29 cellular contexts compared by ENCODE assay signal in genomic region chrX:117147249-117147648, GRCh38.
"Had no signal": no experiment of that assay in that cellular context is flagged by ENCODE, and none has a peak within 500 bp of the region (broad histone marks: within the 10 kb centered on the region; RNA-seq: fewer than 3 reads in every experiment).

No MANE protein-coding gene starts in this region.

- DNase-seq: colonic mucosa; cortex of kidney; dermis blood vessel endothelial cell; dorsolateral prefrontal cortex; effector CD4-positive, alpha-beta T cell; effector CD8-positive, alpha-beta T cell; effector memory CD4-positive, alpha-beta T cell; effector memory CD8-positive, alpha-beta T cell; endodermal cell; erythroblast; esophagus squamous epithelium; foreskin fibroblast; foreskin keratinocyte; foreskin melanocyte; gastrocnemius medialis; glutamatergic neuron; head of caudate nucleus; heart left ventricle; heart right ventricle had no signal

- H3K4me1 Mint-ChIP-seq: endodermal cell had no signal

- H3K27ac Mint-ChIP-seq: dendritic cell treated with granulocyte-macrophage colony-stimulating factor and Interleukin-4, amounts not matched to agents 40 ng/mL and 50 ng/mL, for 4 days; effector memory CD8-positive, alpha-beta T cell; endodermal cell had no signal

- H3K4me3 Mint-ChIP-seq: dendritic cell treated with granulocyte-macrophage colony-stimulating factor and Interleukin-4, amounts not matched to agents 40 ng/mL and 50 ng/mL, for 4 days; effector memory CD8-positive, alpha-beta T cell; endodermal cell had no signal

- H3K27me3 ChIP-seq: colonic mucosa, esophagus muscularis mucosa, esophagus squamous epithelium, foreskin keratinocyte, gastrocnemius medialis, gastroesophageal sphincter, heart left ventricle, heart right ventricle had no signal

- H3K36me3 ChIP-seq: colonic mucosa, esophagus muscularis mucosa, esophagus squamous epithelium, gastrocnemius medialis, gastroesophageal sphincter, heart left ventricle, heart right ventricle had no signal

- H3K4me3 ChIP-seq: colonic mucosa, coronary artery, dorsolateral prefrontal cortex, esophagus muscularis mucosa, esophagus squamous epithelium, gastrocnemius medialis, gastroesophageal sphincter, heart left ventricle, heart right ventricle had no signal

- H3K27me3 Mint-ChIP-seq: dendritic cell treated with granulocyte-macrophage colony-stimulating factor and Interleukin-4, amounts not matched to agents 40 ng/mL and 50 ng/mL, for 4 days; effector memory CD8-positive, alpha-beta T cell had no signal

- H3K9me3 ChIP-seq: colonic mucosa, esophagus squamous epithelium, gastrocnemius medialis, gastroesophageal sphincter had no signal

- H3K27ac ChIP-seq: colonic mucosa, coronary artery, dorsolateral prefrontal cortex, epithelial cell of prostate, esophagus muscularis mucosa, esophagus squamous epithelium, foreskin keratinocyte, gastrocnemius medialis, gastroesophageal sphincter, heart left ventricle, heart right ventricle had no signal

- H3K9me3 Mint-ChIP-seq: effector memory CD8-positive, alpha-beta T cell had no signal

- FAIRE-seq: colon, endometrium, endothelial cell of umbilical vein, frontal cortex had no signal

- H3K4me1 ChIP-seq: colonic mucosa, esophagus muscularis mucosa, esophagus squamous epithelium, foreskin keratinocyte, gastrocnemius medialis, gastroesophageal sphincter, heart left ventricle, heart right ventricle had no signal

- ATAC-seq: effector memory CD8-positive, alpha-beta T cell; esophagus mucosa; foreskin keratinocyte; gastrocnemius medialis; gastroesophageal sphincter; heart left ventricle; heart right ventricle had no signal
